2 cellular contexts compared by ENCODE assay signal in genomic region chr12:67394600-67394999, GRCh38.
TF ChIP-seq lines count a peak whose summit lies in the region.

No MANE protein-coding gene starts in this region.

TF ChIP-seq in A549, 52 proteins besides CTCF, POLR2A, EP300 and RAD21 (continued from another document):
- TF ChIP-seq REST (IDR thresholded peaks at IDR 0.05) (no peak), HOXB13 (CRISPR knock-in tag; IDR thresholded peaks at IDR 0.05; ENCODE audit: low read depth) (no peak), USF2 (IDR thresholded peaks at IDR 0.05) (no peak), HMGXB4 (CRISPR knock-in tag; IDR thresholded peaks at IDR 0.05; ENCODE audit: borderline replicate concordance) (no peak), CHD4 (IDR thresholded peaks at IDR 0.05; ENCODE audit: borderline replicate concordance) (no peak), SREBF2 (IDR thresholded peaks at IDR 0.05) (no peak)

TF ChIP-seq in SK-N-SH treated with all-trans-retinoic acid at 6 μM for 48 hours, 23 proteins besides CTCF, POLR2A, EP300 and RAD21 (continued from another document):
- TF ChIP-seq PATZ1 (CRISPR knock-in tag; IDR thresholded peaks at IDR 0.05; ENCODE audit: borderline replicate concordance), result no peak
- no peak for TF ChIP-seq ZNF8 (CRISPR knock-in tag; IDR thresholded peaks at IDR 0.05)
- no peak for TF ChIP-seq SNAI2 (CRISPR knock-in tag; IDR thresholded peaks at IDR 0.05)
- TF ChIP-seq BACH2 (CRISPR knock-in tag; IDR thresholded peaks at IDR 0.05; ENCODE audit: borderline replicate concordance), result no peak
- no peak for TF ChIP-seq ZNF70 (CRISPR knock-in tag; IDR thresholded peaks at IDR 0.05)
- TF ChIP-seq GLIS3 (CRISPR knock-in tag; IDR thresholded peaks at IDR 0.05), result no peak
